Comparison of ENCODE assay signal across 10 cellular contexts in the genomic region with DNA sequence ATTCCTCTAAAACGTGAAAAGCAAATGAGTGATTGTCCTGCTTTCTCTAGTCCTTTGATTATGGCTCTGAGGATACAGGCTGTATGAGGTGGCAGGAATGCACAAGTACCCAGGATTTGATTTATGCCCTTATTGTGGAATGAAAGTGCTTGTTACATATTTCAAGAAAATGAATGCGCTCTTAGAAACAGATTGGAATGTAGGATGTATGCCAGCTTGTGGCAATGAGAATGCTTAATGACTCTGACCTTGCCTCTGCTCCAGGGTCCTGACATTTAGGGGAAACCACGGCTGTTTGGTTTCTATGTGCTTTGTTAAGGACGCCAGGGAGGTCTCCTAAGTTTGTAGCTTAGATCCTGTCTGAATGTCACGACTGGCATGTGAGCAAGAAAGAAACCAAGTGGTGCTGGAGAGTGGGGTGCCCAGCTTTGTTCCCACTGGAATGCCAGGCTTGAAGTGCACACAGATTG. TPM values are rescaled to one million over a fixed set of nuclear protein-coding genes. Genes with fewer than 3 reads are reported as not detected.
DNase-seq lines count a peak whose midpoint lies in the region; ATAC-seq and TF ChIP-seq lines count a peak whose summit lies in the region.
"Had no signal": no experiment of that assay in that cellular context is flagged by ENCODE, and none has a peak within 500 bp of the region (broad histone marks: within the 10 kb centered on the region; RNA-seq: fewer than 3 reads in every experiment).

No MANE protein-coding gene starts in this region.

- H3K9ac ChIP-seq in PC-3 (ENCODE audit: low read length): peak overlapping the region; percentile 99

- H2AFZ ChIP-seq in PC-3 (ENCODE audit: low read length) (no peak overlapping the region), osteoblast (ENCODE audit: low read length) (no peak overlapping the region)

- H3K4me1 ChIP-seq in PC-3 (ENCODE audit: insufficient read depth, low read length) (peaks cover 60% of the 10 kb centered on the region), osteoblast (ENCODE audit: insufficient read depth, low read length) (peaks cover 50% of the 10 kb centered on the region)

- CTCF ChIA-PET in PC-3 (lab: Charles Lee): interaction anchor here (0.5 to 1.5 kb wide), 3 partner anchors 15 to 198 kb away, joined by 3 to 13 read pairs (median 11); no protein-coding TSS in a partner anchor

- H3K4me2 ChIP-seq in PC-3 (ENCODE audit: low read length) (peak overlapping the region; percentile 98), osteoblast (ENCODE audit: insufficient read depth, low read length) (peak overlapping the region; percentile 94)

- BruUV-seq in PC-3 (replicated peaks; lab: Mats Ljungman, UMichigan): no TSS peak

- no peaks in the 10 kb centered on the region for H3K9me3 ChIP-seq in PC-3 (ENCODE audit: low read length)
- no peaks in the 10 kb centered on the region for H3K9me3 ChIP-seq in osteoblast (ENCODE audit: low read depth, low read length)

- H3K4me3 ChIP-seq in PC-3 (ENCODE audit: low read length) (peak overlapping the region; percentile 91), osteoblast (ENCODE audit: insufficient read depth, low read length) (peak overlapping the region; percentile 38)

- no peaks in the 10 kb centered on the region for H3K27me3 ChIP-seq in PC-3 (ENCODE audit: low read length)
- H3K27me3 ChIP-seq in osteoblast (ENCODE audit: insufficient read depth, low read length): no peaks in the 10 kb centered on the region

- peak; percentile 82 for DNase-seq in EH (ENCODE audit: low read depth)
- peak; percentile 58 for DNase-seq in PC-3
- DNase-seq in osteoblast (ENCODE audit: insufficient read length, low spot score, missing footprints): peak; percentile 84
- no peak for DNase-seq in NCI-H2029 (lab: John Stamatoyannopoulos, UW)
- DNase-seq in ecto neural progenitor cell (ENCODE audit: low spot score): no peak
- DNase-seq in AG08395 (ENCODE audit: low spot score): no peak
- no peak for DNase-seq in T-helper 9 cell
- DNase-seq: NCI-H1105 treated with DMSO at 0.1 percent for 48 hours had no signal

- POLR2A ChIA-PET in PC-3 (lab: Charles Lee; ENCODE audit: unreplicated experiment): interaction anchor here (0.6 kb wide), 1 partner anchor 668 kb away, joined by 3 read pairs; no protein-coding TSS in a partner anchor

- ATAC-seq in PC-3: no peak
- ATAC-seq: activated CD4-positive, CD25-positive, alpha-beta regulatory T cell treated with anti-CD3 and anti-CD28 coated beads, Interleukin-2, amount 50 U/mL, for 24 hours had no signal

- peaks cover 70% of the 10 kb centered on the region for H4K20me1 ChIP-seq in PC-3 (ENCODE audit: low read length)
- peaks cover 60% of the 10 kb centered on the region for H4K20me1 ChIP-seq in osteoblast (ENCODE audit: insufficient read depth, low read length)

- H3K9me2 ChIP-seq in PC-3 (replicated peaks; ENCODE audit: low read length): no peaks in the 10 kb centered on the region

- H3K79me2 ChIP-seq in PC-3 (ENCODE audit: low read length) (peaks cover 76% of the 10 kb centered on the region), osteoblast (ENCODE audit: insufficient read depth, low read length) (peaks cover 53% of the 10 kb centered on the region)

- intact Hi-C loops in PC-3 (cut with micrococcal nuclease): loop anchor here (10.0 kb wide), 1 partner anchor 153 kb away; the partner anchor contains the start of gene MXRA7

- H3F3A ChIP-seq in PC-3 (ENCODE audit: low read length, unreplicated experiment): peaks cover 37% of the 10 kb centered on the region

- TF ChIP-seq CTCF in PC-3 (conservative IDR thresholded peaks at IDR 0.05; ENCODE audit: low read depth, low read length): no peak
- TF ChIP-seq CTCF in osteoblast (IDR thresholded peaks at IDR 0.05; ENCODE audit: extremely low read depth, low read depth, low read length): no peak

- peaks cover 63% of the 10 kb centered on the region for H3K36me3 ChIP-seq in PC-3 (ENCODE audit: low read depth, low read length)
- peaks cover 41% of the 10 kb centered on the region for H3K36me3 ChIP-seq in osteoblast (ENCODE audit: insufficient read depth, low read length)

- peak overlapping the region; percentile 82 for H3K27ac ChIP-seq in PC-3 (ENCODE audit: low read length)
- H3K27ac ChIP-seq in cingulate gyrus (ENCODE audit: low read depth, low read length): peak overlapping the region; percentile 29
- H3K27ac ChIP-seq in osteoblast (ENCODE audit: low read depth, low read length): peak overlapping the region; percentile 77

RNA-seq across cellular contexts. Expression of gene PRCD, which starts 22.0 kb away (rescaled TPM):
- total RNA-seq in PC-3 (2014; rRNA removed): 0.86 and 2.5 TPM in 2 replicates
- total RNA-seq in osteoblast: 4.0 and 5.3 TPM in 2 replicates

RNA-seq across cellular contexts. Expression of gene ST6GALNAC2, which starts 23.8 kb away (rescaled TPM):
- total RNA-seq in PC-3 (2014; rRNA removed): 1.0 and 6.4 TPM in 2 replicates
- 0.36 and 0.59 TPM in 2 replicates for total RNA-seq in osteoblast

RNA-seq across cellular contexts. Expression of gene CYGB, which starts 24.3 kb away (rescaled TPM):
- total RNA-seq in PC-3 (2014; rRNA removed) (0.40 and 0.62 TPM in 2 replicates), osteoblast (39.1 and 74.0 TPM in 2 replicates)

Comparison
In these comparisons a context has a peak if more than half of its experiments do, and no peak if none do; other contexts are left out.
1. DNase-seq: peak in EH (single experiment), PC-3 (single experiment) and osteoblast (single experiment); none in NCI-H2029 (single experiment), ecto neural progenitor cell (single experiment), AG08395 (single experiment) and T-helper 9 cell (single experiment).
2. H3K27ac ChIP-seq: peak in every context shown above with its lines; median percentile 82 in PC-3; 77 in osteoblast; 29 in cingulate gyrus.
3. RNA of gene CYGB, which starts 24.3 kb away (total RNA-seq): 39.1 to 74.0 TPM in osteoblast; 0.40 to 0.62 TPM in PC-3; every median in the first group is over 10 times any median in the second.